1 cellular context compared by ENCODE assay signal in the genomic region with DNA sequence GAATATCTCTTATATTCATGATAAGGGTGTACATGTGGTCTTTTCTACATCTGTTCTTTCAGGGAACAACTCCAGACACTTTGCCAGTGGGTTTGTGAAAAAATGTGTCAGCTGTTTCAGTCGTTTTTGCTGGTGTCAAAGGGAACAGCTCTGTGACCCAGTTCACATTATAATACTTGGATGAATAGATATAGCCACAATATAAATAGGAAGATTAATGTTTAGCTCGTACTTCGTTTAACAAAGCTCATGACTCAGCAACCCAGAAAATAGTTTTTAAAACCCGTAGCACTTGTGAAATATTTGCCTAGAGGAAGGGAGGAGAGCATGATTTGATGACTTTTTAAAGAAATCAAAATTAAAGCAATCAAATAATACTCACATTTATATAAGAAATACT.
TF ChIP-seq lines count a peak whose summit lies in the region.

No MANE protein-coding gene starts in this region.

TF ChIP-seq in A549, 52 proteins besides CTCF, POLR2A, EP300 and RAD21:
- TF ChIP-seq KDM1A (IDR thresholded peaks at IDR 0.05; ENCODE audit: low read depth) (no peak), NFE2L2 (conservative IDR thresholded peaks at IDR 0.05; ENCODE audit: low read length) (0 out of 2 replicates have a peak, but pooled peaks have one; percentile 39), HEYL (CRISPR knock-in tag; IDR thresholded peaks at IDR 0.05) (no peak), JUNB (IDR thresholded peaks at IDR 0.05) (0 out of 2 replicates have a peak, but pooled peaks have one; percentile 29), EHF (CRISPR knock-in tag; IDR thresholded peaks at IDR 0.05) (no peak), POLR2AphosphoS2 (conservative IDR thresholded peaks at IDR 0.05; ENCODE audit: low read length) (no peak), ZSCAN20 (CRISPR knock-in tag; IDR thresholded peaks at IDR 0.05) (no peak), RNF2 (IDR thresholded peaks at IDR 0.05; ENCODE audit: borderline replicate concordance, low read depth) (no peak), CEBPB (IDR thresholded peaks at IDR 0.05) (peak; percentile 30 to 86; a peak in 3 of 4 replicates), FOSB (CRISPR knock-in tag; IDR thresholded peaks at IDR 0.05) (no peak), CBX8 (IDR thresholded peaks at IDR 0.05) (no peak), MAZ (IDR thresholded peaks at IDR 0.05; ENCODE audit: borderline replicate concordance, low read depth, low read length) (no peak), MYC (IDR thresholded peaks at IDR 0.05; ENCODE audit: borderline replicate concordance, low read length) (no peak), MAFK (IDR thresholded peaks at IDR 0.05; ENCODE audit: partially characterized antibody) (peak; percentile 94), BHLHE40 (IDR thresholded peaks at IDR 0.05; ENCODE audit: low read depth, low read length) (no peak), CBX2 (IDR thresholded peaks at IDR 0.05; ENCODE audit: borderline replicate concordance, low read depth) (no peak), RARB (CRISPR knock-in tag; IDR thresholded peaks at IDR 0.05) (no peak), KDM5A (IDR thresholded peaks at IDR 0.05) (no peak), HOXB5 (CRISPR knock-in tag; IDR thresholded peaks at IDR 0.05) (no peak), FOXS1 (CRISPR knock-in tag; IDR thresholded peaks at IDR 0.05) (no peak), ZC3H11A (IDR thresholded peaks at IDR 0.05) (no peak), TP53 (CRISPR knock-in tag; IDR thresholded peaks at IDR 0.05) (no peak), JUN (IDR thresholded peaks at IDR 0.05) (peak; percentile 17 to 27; a peak in 1 of 5 replicates), PHF8 (IDR thresholded peaks at IDR 0.05; ENCODE audit: borderline replicate concordance, low read depth) (no peak), FOSL2 (IDR thresholded peaks at IDR 0.05) (no peak), FOSL2 (CRISPR knock-in tag; IDR thresholded peaks at IDR 0.05) (peak; percentile 62), CHD2 (IDR thresholded peaks at IDR 0.05; ENCODE audit: low read length, partially characterized antibody) (no peak), SREBF2 (IDR thresholded peaks at IDR 0.05) (no peak), TFCP2L1 (CRISPR knock-in tag; IDR thresholded peaks at IDR 0.05) (no peak), NPAS2 (CRISPR knock-in tag; IDR thresholded peaks at IDR 0.05; ENCODE audit: borderline replicate concordance) (no peak)
- TF ChIP-seq, protein P1, sequence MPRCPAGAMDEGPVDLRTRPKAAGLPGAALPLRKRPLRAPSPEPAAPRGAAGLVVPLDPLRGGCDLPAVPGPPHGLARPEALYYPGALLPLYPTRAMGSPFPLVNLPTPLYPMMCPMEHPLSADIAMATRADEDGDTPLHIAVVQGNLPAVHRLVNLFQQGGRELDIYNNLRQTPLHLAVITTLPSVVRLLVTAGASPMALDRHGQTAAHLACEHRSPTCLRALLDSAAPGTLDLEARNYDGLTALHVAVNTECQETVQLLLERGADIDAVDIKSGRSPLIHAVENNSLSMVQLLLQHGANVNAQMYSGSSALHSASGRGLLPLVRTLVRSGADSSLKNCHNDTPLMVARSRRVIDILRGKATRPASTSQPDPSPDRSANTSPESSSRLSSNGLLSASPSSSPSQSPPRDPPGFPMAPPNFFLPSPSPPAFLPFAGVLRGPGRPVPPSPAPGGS (IDR thresholded peaks at IDR 0.05), result no peak
- TF ChIP-seq, protein P2, sequence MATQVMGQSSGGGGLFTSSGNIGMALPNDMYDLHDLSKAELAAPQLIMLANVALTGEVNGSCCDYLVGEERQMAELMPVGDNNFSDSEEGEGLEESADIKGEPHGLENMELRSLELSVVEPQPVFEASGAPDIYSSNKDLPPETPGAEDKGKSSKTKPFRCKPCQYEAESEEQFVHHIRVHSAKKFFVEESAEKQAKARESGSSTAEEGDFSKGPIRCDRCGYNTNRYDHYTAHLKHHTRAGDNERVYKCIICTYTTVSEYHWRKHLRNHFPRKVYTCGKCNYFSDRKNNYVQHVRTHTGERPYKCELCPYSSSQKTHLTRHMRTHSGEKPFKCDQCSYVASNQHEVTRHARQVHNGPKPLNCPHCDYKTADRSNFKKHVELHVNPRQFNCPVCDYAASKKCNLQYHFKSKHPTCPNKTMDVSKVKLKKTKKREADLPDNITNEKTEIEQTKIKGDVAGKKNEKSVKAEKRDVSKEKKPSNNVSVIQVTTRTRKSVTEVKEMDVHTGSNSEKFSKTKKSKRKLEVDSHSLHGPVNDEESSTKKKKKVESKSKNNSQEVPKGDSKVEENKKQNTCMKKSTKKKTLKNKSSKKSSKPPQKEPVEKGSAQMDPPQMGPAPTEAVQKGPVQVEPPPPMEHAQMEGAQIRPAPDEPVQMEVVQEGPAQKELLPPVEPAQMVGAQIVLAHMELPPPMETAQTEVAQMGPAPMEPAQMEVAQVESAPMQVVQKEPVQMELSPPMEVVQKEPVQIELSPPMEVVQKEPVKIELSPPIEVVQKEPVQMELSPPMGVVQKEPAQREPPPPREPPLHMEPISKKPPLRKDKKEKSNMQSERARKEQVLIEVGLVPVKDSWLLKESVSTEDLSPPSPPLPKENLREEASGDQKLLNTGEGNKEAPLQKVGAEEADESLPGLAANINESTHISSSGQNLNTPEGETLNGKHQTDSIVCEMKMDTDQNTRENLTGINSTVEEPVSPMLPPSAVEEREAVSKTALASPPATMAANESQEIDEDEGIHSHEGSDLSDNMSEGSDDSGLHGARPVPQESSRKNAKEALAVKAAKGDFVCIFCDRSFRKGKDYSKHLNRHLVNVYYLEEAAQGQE (IDR thresholded peaks at IDR 0.05), result no peak
- TF ChIP-seq, protein P3, sequence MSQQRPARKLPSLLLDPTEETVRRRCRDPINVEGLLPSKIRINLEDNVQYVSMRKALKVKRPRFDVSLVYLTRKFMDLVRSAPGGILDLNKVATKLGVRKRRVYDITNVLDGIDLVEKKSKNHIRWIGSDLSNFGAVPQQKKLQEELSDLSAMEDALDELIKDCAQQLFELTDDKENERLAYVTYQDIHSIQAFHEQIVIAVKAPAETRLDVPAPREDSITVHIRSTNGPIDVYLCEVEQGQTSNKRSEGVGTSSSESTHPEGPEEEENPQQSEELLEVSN (IDR thresholded peaks at IDR 0.05; ENCODE audit: borderline replicate concordance, low read depth), result no peak
TF ChIP-seq in A549: peak in this region for 6.
